8 cellular contexts compared by ENCODE assay signal in the genomic region with DNA sequence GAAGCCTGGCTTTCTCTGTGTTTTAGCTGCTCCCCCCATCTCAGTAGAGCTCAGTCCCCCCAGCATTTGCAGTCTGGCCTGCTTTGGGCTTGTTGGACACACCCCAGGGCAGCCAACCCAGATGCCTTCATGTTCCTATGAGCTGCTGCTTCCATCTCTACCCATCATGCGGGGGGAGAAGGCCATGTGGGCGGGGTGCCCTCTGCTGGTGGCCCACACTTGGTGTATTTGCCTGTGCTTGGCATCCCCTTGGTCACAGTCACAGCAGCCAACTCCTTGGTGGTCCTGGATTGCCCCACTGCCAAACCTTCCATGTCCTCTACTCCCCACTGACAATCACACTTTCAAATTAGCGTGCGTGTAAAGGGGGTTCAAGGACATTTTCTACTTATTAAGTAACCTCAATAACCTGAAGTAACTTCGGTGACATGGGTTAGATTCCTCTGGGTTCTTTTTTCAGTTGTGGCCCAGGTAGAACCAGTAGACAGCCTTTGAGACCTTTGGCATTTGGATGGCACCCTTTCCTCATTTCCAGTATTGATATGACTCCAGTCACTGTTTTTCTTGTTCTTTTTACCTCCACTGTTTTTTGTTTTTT. TPM values are rescaled to one million over a fixed set of nuclear protein-coding genes. Genes with fewer than 3 reads are reported as not detected.
DNase-seq lines count a peak whose midpoint lies in the region; ATAC-seq lines count a peak whose summit lies in the region.

No MANE protein-coding gene starts in this region.

- no peak overlapping the region for H3K23ac ChIP-seq in mesenchymal stem cell (ENCODE audit: low read length in 2 of 2)

- no peak overlapping the region for H2BK5ac ChIP-seq in mesenchymal stem cell (ENCODE audit: low read depth, low read length, poor library complexity, severe bottlenecking)

- no peak overlapping the region for H2BK120ac ChIP-seq in mesenchymal stem cell (ENCODE audit: low read depth, low read length)

- no peak overlapping the region for H3K4ac ChIP-seq in mesenchymal stem cell (ENCODE audit: low read depth in 1 of 2, low read length in 2 of 2)

- H3K27me3 ChIP-seq in mesenchymal stem cell (ENCODE audit: control insufficient read depth in 1 of 2, insufficient read depth in 1 of 2, low read length in 2 of 2): no peaks in the 10 kb centered on the region

- peak overlapping the region in 1 of 2 experiments; percentile 27 for H3K14ac ChIP-seq in mesenchymal stem cell (ENCODE audit: low read length in 2 of 2)

- H4K91ac ChIP-seq in mesenchymal stem cell (ENCODE audit: low read length): no peak overlapping the region

- no peak overlapping the region for H3K4me3 ChIP-seq in mesenchymal stem cell (ENCODE audit: insufficient read depth in 1 of 2, low read depth in 1 of 2, low read length in 2 of 2)

- H2BK15ac ChIP-seq in mesenchymal stem cell (ENCODE audit: low read depth, poor library complexity, severe bottlenecking): no peak overlapping the region

- DNase-seq in NCI-H1436 (lab: John Stamatoyannopoulos, UW) (peak; percentile 53), NCI-H1436 treated with DMSO at 0.1 percent for 48 hours (lab: John Stamatoyannopoulos, UW) (no peak), NCI-H524 treated with DMSO at 0.1 percent for 48 hours (lab: John Stamatoyannopoulos, UW) (peak; percentile 48), ecto neural progenitor cell (ENCODE audit: low spot score) (peak; percentile 76), mesenchymal stem cell (peak; percentile 61)
- peak; percentile 80 to 81 for DNase-seq in activated CD4-positive, alpha-beta T cell treated with anti-CD3 and anti-CD28 coated beads, Interleukin-2, amount 50 U/mL, for 4 hours
- DNase-seq in stimulated activated CD8-positive, alpha-beta memory T cell treated with anti-CD3 and anti-CD28 coated beads, Interleukin-7, amount 100 ng/mL, for 4 hours (ENCODE audit: low read depth in 2 of 2): peak; percentile 71 to 72

- no peak overlapping the region for H3K4me2 ChIP-seq in mesenchymal stem cell (ENCODE audit: low read length, poor library complexity, severe bottlenecking)

- H4K8ac ChIP-seq in mesenchymal stem cell (ENCODE audit: low read length): no peak overlapping the region

- H3K9me3 ChIP-seq in mesenchymal stem cell (ENCODE audit: control insufficient read depth, low read length): no peaks in the 10 kb centered on the region

- H3K79me1 ChIP-seq in mesenchymal stem cell (replicated peaks; ENCODE audit: low read length, poor library complexity, severe bottlenecking): peaks cover 23% of the 10 kb centered on the region

- H2AFZ ChIP-seq in mesenchymal stem cell (ENCODE audit: low read depth, low read length): no peak overlapping the region

- H3K18ac ChIP-seq in mesenchymal stem cell (ENCODE audit: low read depth in 1 of 2, low read length in 2 of 2): peak overlapping the region in 1 of 2 experiments; percentile 26

- H2BK12ac ChIP-seq in mesenchymal stem cell (ENCODE audit: low read length in 2 of 2): no peak overlapping the region

- H3K4me1 ChIP-seq in mesenchymal stem cell (ENCODE audit: control insufficient read depth, insufficient read depth, low read depth, low read length): peaks cover 12% of the 10 kb centered on the region

- no peak overlapping the region for H3K27ac ChIP-seq in mesenchymal stem cell (ENCODE audit: low read length, poor library complexity, severe bottlenecking)

- ATAC-seq in HG02870 (IDR thresholded peaks at IDR 0.05; ENCODE audit: unreplicated experiment): peak; percentile 48

- H3K36me3 ChIP-seq in mesenchymal stem cell (ENCODE audit: control insufficient read depth in 1 of 2, insufficient read depth in 2 of 2, low read depth in 1 of 2, low read length in 2 of 2): no peaks in the 10 kb centered on the region

- WGBS in mesenchymal stem cell: 67% methylated on average over 5 of the region's 5 CpGs

- no peak overlapping the region for H3K9ac ChIP-seq in mesenchymal stem cell (ENCODE audit: low read length)

- H2AK5ac ChIP-seq in mesenchymal stem cell (ENCODE audit: low read length, severe bottlenecking): no peak overlapping the region

RNA-seq across cellular contexts. Expression of gene SNX30, which starts 42.8 kb away (rescaled TPM):
- 14.3 TPM for polyA plus RNA-seq in mesenchymal stem cell (2013, experiment 1 of 2)
- 15.1 TPM for polyA plus RNA-seq in mesenchymal stem cell (2013, experiment 2 of 2)
